ENCODE assay signal across 1 cellular context in genomic region chr2:70888389-70888924, GRCh38.
TF ChIP-seq lines count a peak whose summit lies in the region.

No MANE protein-coding gene starts in this region.

TF ChIP-seq in H1, 55 proteins besides CTCF, POLR2A, EP300 and RAD21:
- peak; percentile 87 for TF ChIP-seq RNF2 (IDR thresholded peaks at IDR 0.05; ENCODE audit: borderline replicate concordance, low read depth, low read length, missing control alignments, poor library complexity, severe bottlenecking)
- no peak for TF ChIP-seq KDM1A (IDR thresholded peaks at IDR 0.05; ENCODE audit: borderline replicate concordance, low read length)
